ENCODE assay signal across 1 cellular context in genomic region chr14:23910081-23910875, GRCh38.
A peak's percentile ranks its signal among the peaks of the same experiment; 100 is the strongest.
TF ChIP-seq lines count a peak whose summit lies in the region.

No MANE protein-coding gene starts in this region.

TF ChIP-seq in H1, 55 proteins besides CTCF, POLR2A, EP300 and RAD21:
- no peak for TF ChIP-seq HDAC2 (IDR thresholded peaks at IDR 0.05; ENCODE audit: borderline replicate concordance in 1 of 2, low read depth in 2 of 2, low read length in 2 of 2)
- TF ChIP-seq SIX5 (IDR thresholded peaks at IDR 0.05; ENCODE audit: low read depth, low read length), result no peak
- peak; percentile 69; the same call in 1 of the 2 replicates for TF ChIP-seq YY1 (IDR thresholded peaks at IDR 0.05; ENCODE audit: low read depth, low read length)
- no peak for TF ChIP-seq CREB1 (IDR thresholded peaks at IDR 0.05)
- peak; percentile 74; the same call in 1 of the 2 replicates for TF ChIP-seq TCF12 (IDR thresholded peaks at IDR 0.05; ENCODE audit: low read depth, low read length)
- no peak for TF ChIP-seq CBX8 (IDR thresholded peaks at IDR 0.05; ENCODE audit: borderline replicate concordance, low read depth, low read length)
